Comparison of ENCODE assay signal across 1 cellular context in the genomic region with DNA sequence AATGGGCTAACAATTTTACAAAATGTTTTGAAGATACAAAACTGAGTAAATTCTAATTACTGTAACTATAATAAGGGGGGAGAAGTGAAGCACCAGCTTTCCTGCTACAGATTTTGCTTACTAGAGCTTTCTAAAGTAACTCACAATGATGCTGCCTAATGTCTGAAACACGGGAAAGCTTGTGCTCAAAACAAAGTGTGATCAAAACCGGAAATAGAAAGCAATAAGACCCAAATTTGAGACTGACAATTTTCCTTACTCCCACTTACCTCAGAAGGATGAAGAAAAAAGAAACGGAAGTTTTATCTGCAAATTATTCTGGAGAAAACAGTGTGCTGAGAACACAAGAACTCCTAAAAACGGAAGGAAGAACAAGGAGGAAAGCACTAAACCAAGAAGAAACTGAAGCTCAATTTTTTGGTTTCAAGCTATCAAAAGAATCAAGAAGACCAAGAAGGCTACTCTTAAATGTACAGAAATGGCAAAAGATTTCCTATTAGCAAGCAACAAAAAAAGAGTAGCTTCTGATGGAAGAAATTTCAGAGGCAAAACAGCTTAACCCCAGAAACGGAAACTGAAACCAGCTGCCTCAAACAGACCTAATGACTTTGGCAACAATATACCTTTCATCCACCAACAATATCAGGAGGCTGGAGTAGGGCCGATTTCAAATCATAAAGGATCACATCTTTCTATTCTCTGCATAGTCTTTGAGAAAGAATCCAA.
TF ChIP-seq lines count a peak whose summit lies in the region.

No MANE protein-coding gene starts in this region.

TF ChIP-seq in HCT116, 20 proteins besides CTCF, POLR2A, EP300 and RAD21 (continued from another document):
- TF ChIP-seq, protein P1, sequence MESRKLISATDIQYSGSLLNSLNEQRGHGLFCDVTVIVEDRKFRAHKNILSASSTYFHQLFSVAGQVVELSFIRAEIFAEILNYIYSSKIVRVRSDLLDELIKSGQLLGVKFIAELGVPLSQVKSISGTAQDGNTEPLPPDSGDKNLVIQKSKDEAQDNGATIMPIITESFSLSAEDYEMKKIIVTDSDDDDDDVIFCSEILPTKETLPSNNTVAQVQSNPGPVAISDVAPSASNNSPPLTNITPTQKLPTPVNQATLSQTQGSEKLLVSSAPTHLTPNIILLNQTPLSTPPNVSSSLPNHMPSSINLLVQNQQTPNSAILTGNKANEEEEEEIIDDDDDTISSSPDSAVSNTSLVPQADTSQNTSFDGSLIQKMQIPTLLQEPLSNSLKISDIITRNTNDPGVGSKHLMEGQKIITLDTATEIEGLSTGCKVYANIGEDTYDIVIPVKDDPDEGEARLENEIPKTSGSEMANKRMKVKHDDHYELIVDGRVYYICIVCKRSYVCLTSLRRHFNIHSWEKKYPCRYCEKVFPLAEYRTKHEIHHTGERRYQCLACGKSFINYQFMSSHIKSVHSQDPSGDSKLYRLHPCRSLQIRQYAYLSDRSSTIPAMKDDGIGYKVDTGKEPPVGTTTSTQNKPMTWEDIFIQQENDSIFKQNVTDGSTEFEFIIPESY (IDR thresholded peaks at IDR 0.05; ENCODE audit: extremely low read depth, insufficient replicate concordance, low read length), result no peak
- TF ChIP-seq CEBPB (IDR thresholded peaks at IDR 0.05; ENCODE audit: low read depth) (no peak), ZNF274 (IDR thresholded peaks at IDR 0.05; ENCODE audit: low read depth, low read length) (no peak)
